In genomic region chr4:13162886-13163285, GRCh38 we compare ENCODE assay signal across 29 cellular contexts.
DNase-seq lines count a peak whose midpoint lies in the region; ATAC-seq and TF ChIP-seq lines count a peak whose summit lies in the region.
"Had no signal": no experiment of that assay in that cellular context is flagged by ENCODE, and none has a peak within 500 bp of the region (broad histone marks: within the 10 kb centered on the region; RNA-seq: fewer than 3 reads in every experiment).

No MANE protein-coding gene starts in this region.

- no peak for TF ChIP-seq CTCF in WTC11 (IDR thresholded peaks at IDR 0.05)
- TF ChIP-seq CTCF in brain microvascular endothelial cell (IDR thresholded peaks at IDR 0.05; ENCODE audit: low read depth, low read length, missing control alignments) = no peak

- ATAC-seq in WTC11 = peak; percentile 84
- ATAC-seq: activated CD8-positive, alpha-beta T cell treated with anti-CD3 and anti-CD28 coated beads for 36 hours; effector memory CD8-positive, alpha-beta T cell; esophagus mucosa; gastrocnemius medialis; sciatic nerve; stimulated activated naive CD8-positive, alpha-beta T cell treated with anti-CD3 and anti-CD28 coated beads, Interleukin-15, Interleukin-2, amounts not matched to agents 100 U/mL and 50 U/mL, for 24 hours had no signal

- POLR2A ChIA-PET in WTC11 (lab: Charles Lee) = no interaction called here
- POLR2A ChIA-PET in CD8-positive, alpha-beta memory T cell (lab: Charles Lee) = no interaction called here

- DNase-seq in NCI-H2171 treated with DMSO at 0.1 percent for 48 hours (lab: John Stamatoyannopoulos, UW) = peak; percentile 27
- no peak for DNase-seq in NCI-H2171 (lab: John Stamatoyannopoulos, UW)
- DNase-seq in NCI-H2029 treated with DMSO at 0.1 percent for 48 hours (lab: John Stamatoyannopoulos, UW) = peak; percentile 39
- DNase-seq in WTC11 (ENCODE audit: low spot score) = no peak
- peak; percentile 21 for DNase-seq in iPS-NIHi7 (ENCODE audit: extremely low spot score)
- no peak for DNase-seq in brain microvascular endothelial cell
- no peak for DNase-seq in CD8-positive, alpha-beta memory T cell
- DNase-seq in NCI-H187 (lab: John Stamatoyannopoulos, UW) = no peak
- DNase-seq: 8988T; activated CD4-positive, CD25-positive, alpha-beta regulatory T cell treated with anti-CD3 and anti-CD28 coated beads, Interleukin-2, amount 50 U/mL, for 72 hours; activated CD8-positive, alpha-beta T cell treated with anti-CD3 and anti-CD28 coated beads for 36 hours; activated gamma-delta T cell; activated T-cell treated with anti-CD3 and anti-CD28 coated beads, Interleukin-2, amount 50 U/mL, for 1 hour; CD4-positive, alpha-beta T cell; DMS 273 treated with DMSO at 0.1 percent for 48 hours; effector memory CD8-positive, alpha-beta T cell; gastrocnemius medialis; KG1; NCI-H146; NCI-H226; Peyer's patch; stimulated activated naive CD8-positive, alpha-beta T cell treated with anti-CD3 and anti-CD28 coated beads, Interleukin-15, Interleukin-2, amounts not matched to agents 100 U/mL and 50 U/mL, for 24 hours; T-helper 1 cell; thyroid gland had no signal

- H3K4me3 Mint-ChIP-seq in WTC11 = no peak overlapping the region
- H3K4me3 Mint-ChIP-seq in CD8-positive, alpha-beta memory T cell = no peak overlapping the region
- H3K4me3 Mint-ChIP-seq: activated CD8-positive, alpha-beta T cell treated with anti-CD3 and anti-CD28 coated beads for 36 hours; CD4-positive, alpha-beta T cell; effector memory CD8-positive, alpha-beta T cell; neural progenitor cell had no signal

- in situ Hi-C loops in brain microvascular endothelial cell (cut with HindIII; ENCODE audit: low pct_ligation_motif_present, low sequenced_read_pairs) = no loop called here

- H3K4me1 Mint-ChIP-seq in WTC11 = peaks cover 6% of the 10 kb centered on the region
- H3K4me1 Mint-ChIP-seq in CD8-positive, alpha-beta memory T cell = no peaks in the 10 kb centered on the region

- CTCF ChIA-PET in WTC11 (lab: Charles Lee) = interaction anchor here (0.9 to 1.6 kb wide), 2 partner anchors 268 to 310 kb away, joined by 3 to 4 read pairs; no protein-coding TSS in a partner anchor
- CTCF ChIA-PET in CD8-positive, alpha-beta memory T cell (lab: Charles Lee) = no interaction called here

- H3K4me3 ChIP-seq in brain microvascular endothelial cell (ENCODE audit: low read depth, low read length) = no peak overlapping the region
- H3K4me3 ChIP-seq in CD8-positive, alpha-beta memory T cell (ENCODE audit: low read length) = no peak overlapping the region
- H3K4me3 ChIP-seq: coronary artery, gastrocnemius medialis, neural progenitor cell, Peyer's patch, SJSA1, thyroid gland had no signal

- no peaks in the 10 kb centered on the region for H3K36me3 ChIP-seq in brain microvascular endothelial cell (replicated peaks)
- H3K36me3 ChIP-seq in CD8-positive, alpha-beta memory T cell (ENCODE audit: insufficient read depth, low read length) = no peaks in the 10 kb centered on the region
- H3K36me3 ChIP-seq: gastrocnemius medialis, neural progenitor cell, Peyer's patch, SJSA1, thyroid gland had no signal

- H3K27ac Mint-ChIP-seq in WTC11 = no peak overlapping the region
- no peak overlapping the region for H3K27ac Mint-ChIP-seq in CD8-positive, alpha-beta memory T cell
- H3K27ac Mint-ChIP-seq: activated CD8-positive, alpha-beta T cell treated with anti-CD3 and anti-CD28 coated beads for 36 hours; CD4-positive, alpha-beta T cell; effector memory CD8-positive, alpha-beta T cell; neural progenitor cell had no signal

- no peaks in the 10 kb centered on the region for H3K27me3 ChIP-seq in brain microvascular endothelial cell (replicated peaks)
- no peaks in the 10 kb centered on the region for H3K27me3 ChIP-seq in CD8-positive, alpha-beta memory T cell (ENCODE audit: insufficient read depth, low read length, poor library complexity, severe bottlenecking)
- H3K27me3 ChIP-seq: gastrocnemius medialis, neural progenitor cell, Peyer's patch, SJSA1, thyroid gland had no signal

- no peaks in the 10 kb centered on the region for H3K36me3 Mint-ChIP-seq in WTC11
- peaks cover 0 to 13% (median 1%) of the 10 kb centered on the region in 3 donors for H3K36me3 Mint-ChIP-seq in CD8-positive, alpha-beta memory T cell
- H3K36me3 Mint-ChIP-seq: neural progenitor cell had no signal

- H3K27ac ChIP-seq in brain microvascular endothelial cell = no peak overlapping the region
- H3K27ac ChIP-seq in CD8-positive, alpha-beta memory T cell (ENCODE audit: low read depth, low read length) = no peak overlapping the region
- H3K27ac ChIP-seq: coronary artery, gastrocnemius medialis, neural progenitor cell, Peyer's patch, SJSA1, thyroid gland had no signal

- no peaks in the 10 kb centered on the region for H3K4me1 ChIP-seq in CD8-positive, alpha-beta memory T cell (ENCODE audit: insufficient read depth, low read length)
- H3K4me1 ChIP-seq: gastrocnemius medialis, Peyer's patch, SJSA1, thyroid gland had no signal

- H3K27me3 Mint-ChIP-seq in WTC11 (ENCODE audit: low read depth) = no peaks in the 10 kb centered on the region
- H3K27me3 Mint-ChIP-seq in CD8-positive, alpha-beta memory T cell = peaks cover 0 to 2% of the 10 kb centered on the region in 2 donors
- H3K27me3 Mint-ChIP-seq: activated CD8-positive, alpha-beta T cell treated with anti-CD3 and anti-CD28 coated beads for 36 hours; CD4-positive, alpha-beta T cell; effector memory CD8-positive, alpha-beta T cell had no signal

- peaks cover 6% of the 10 kb centered on the region for H3K9me3 Mint-ChIP-seq in WTC11
- H3K9me3 Mint-ChIP-seq in CD8-positive, alpha-beta memory T cell = peaks cover 0 to 9% (median 0%) of the 10 kb centered on the region in 5 donors
- H3K9me3 Mint-ChIP-seq: activated CD8-positive, alpha-beta T cell treated with anti-CD3 and anti-CD28 coated beads for 36 hours; neural progenitor cell had no signal

- H3K9me3 ChIP-seq in CD8-positive, alpha-beta memory T cell (ENCODE audit: low read length) = no peaks in the 10 kb centered on the region
- H3K9me3 ChIP-seq: gastrocnemius medialis, thyroid gland had no signal

TF ChIP-seq in WTC11, 78 proteins besides CTCF, POLR2A, EP300 and RAD21:
- TF ChIP-seq MXD4 (CRISPR knock-in tag; IDR thresholded peaks at IDR 0.05; ENCODE audit: borderline replicate concordance) (no peak), NR3C1 (CRISPR knock-in tag; conservative IDR thresholded peaks at IDR 0.05; ENCODE audit: low read depth) (no peak), ZNF138 (CRISPR knock-in tag; conservative IDR thresholded peaks at IDR 0.05) (no peak), ZNF423 (CRISPR knock-in tag; IDR thresholded peaks at IDR 0.05) (no peak), CBFB (CRISPR knock-in tag; IDR thresholded peaks at IDR 0.05; ENCODE audit: low read depth) (no peak), CREB1 (CRISPR knock-in tag; IDR thresholded peaks at IDR 0.05) (no peak), JAZF1 (CRISPR knock-in tag; IDR thresholded peaks at IDR 0.05) (no peak), ZNF232 (CRISPR knock-in tag; IDR thresholded peaks at IDR 0.05) (no peak), TEAD4 (CRISPR knock-in tag; IDR thresholded peaks at IDR 0.05) (no peak), EMX1 (CRISPR knock-in tag; IDR thresholded peaks at IDR 0.05) (no peak), SOX15 (CRISPR knock-in tag; IDR thresholded peaks at IDR 0.05) (no peak), KAT7 (CRISPR knock-in tag; IDR thresholded peaks at IDR 0.05; ENCODE audit: borderline replicate concordance) (no peak), PRRX2 (CRISPR knock-in tag; IDR thresholded peaks at IDR 0.05) (no peak)
TF ChIP-seq in WTC11: peak in this region for 0.

Comparison
In these comparisons a context has a peak if more than half of its experiments do, and no peak if none do; other contexts are left out.
1. DNase-seq: peak in NCI-H2171 treated with DMSO at 0.1 percent for 48 hours (single experiment), NCI-H2029 treated with DMSO at 0.1 percent for 48 hours (single experiment) and iPS-NIHi7 (single experiment); none in NCI-H2171 (single experiment), WTC11 (single experiment), brain microvascular endothelial cell (single experiment), CD8-positive, alpha-beta memory T cell (0 of 5) and NCI-H187 (0 of 2).